20 cellular contexts compared by ENCODE assay signal in the genomic region with DNA sequence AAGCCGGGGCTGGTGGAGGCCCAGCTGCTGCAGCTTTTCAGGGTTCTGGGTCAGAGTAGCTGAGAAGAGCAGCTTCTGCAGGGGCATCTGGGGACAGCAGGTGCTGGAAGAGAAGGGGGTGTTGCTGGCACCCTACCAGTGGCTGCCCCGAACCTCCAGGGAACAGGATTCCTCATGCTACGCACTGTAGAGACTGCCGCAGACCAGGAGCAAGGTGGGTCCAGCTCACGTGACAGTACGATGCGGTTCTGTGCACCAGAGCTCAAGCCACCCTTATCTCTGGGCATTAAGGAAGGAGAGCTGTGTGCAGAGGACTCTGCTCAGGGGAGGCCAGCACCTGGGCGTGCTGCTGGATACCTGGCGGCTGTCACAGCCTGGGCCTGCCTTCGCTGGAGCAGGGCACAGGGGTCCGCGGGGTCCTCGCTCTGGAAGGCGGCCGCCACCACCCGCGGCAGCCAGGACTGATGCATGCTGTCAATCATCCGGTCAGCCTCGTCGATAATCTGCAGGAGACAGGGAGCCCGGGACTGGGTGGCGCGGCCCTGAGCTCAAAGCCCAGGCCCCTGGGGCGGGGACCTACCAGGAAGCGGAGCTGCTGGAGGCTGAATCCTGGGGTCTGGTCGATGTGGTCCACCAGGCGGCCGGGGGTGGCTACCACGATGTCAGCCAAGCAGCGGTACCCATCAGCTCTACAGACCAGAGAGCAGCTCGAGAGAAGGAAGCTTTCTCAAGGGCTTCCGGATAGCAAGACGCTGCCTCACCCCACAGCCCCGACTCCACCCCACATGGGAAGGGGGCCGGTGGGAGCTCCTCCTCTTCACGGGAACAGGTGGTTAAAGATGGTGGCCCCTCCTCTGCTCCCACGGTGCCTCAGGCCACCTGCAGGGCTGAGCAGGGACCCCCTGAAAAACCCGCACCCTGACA. TPM values are rescaled to one million over a fixed set of nuclear protein-coding genes. Genes with fewer than 3 reads are reported as not detected.
DNase-seq lines count a peak whose midpoint lies in the region; ATAC-seq and TF ChIP-seq lines count a peak whose summit lies in the region.
"Had no signal": no experiment of that assay in that cellular context is flagged by ENCODE, and none has a peak within 500 bp of the region (broad histone marks: within the 10 kb centered on the region; RNA-seq: fewer than 3 reads in every experiment).

No MANE protein-coding gene starts in this region.

- H3K4me1 ChIP-seq in RWPE2 (ENCODE audit: insufficient read depth, poor library complexity, severe bottlenecking) (no peaks in the 10 kb centered on the region), upper lobe of left lung (peaks cover 20 to 37% (median 24%) of the 10 kb centered on the region in 4 donors)

- H3K27ac ChIP-seq in RWPE2 (ENCODE audit: poor library complexity, severe bottlenecking) (no peak overlapping the region), upper lobe of left lung (no peak overlapping the region)
- H3K27ac ChIP-seq: SK-N-MC had no signal

- H3K9me3 ChIP-seq in RWPE2 (ENCODE audit: severe bottlenecking): no peaks in the 10 kb centered on the region
- no peaks in the 10 kb centered on the region for H3K9me3 ChIP-seq in upper lobe of left lung

- WGBS in upper lobe of left lung, 2 donors: 95 to 96% methylated on average over 12 to 38 of the region's 38 CpGs

- peak; percentile 61 for DNase-seq in activated effector memory CD4-positive, alpha-beta T cell treated with anti-CD3 and anti-CD28 coated beads, Interleukin-2, amount 50 U/mL, for 16 hours
- DNase-seq in activated effector memory CD4-positive, alpha-beta T cell treated with Interleukin-2 at 50 U/mL for 16 hours: no peak
- DNase-seq in RWPE2 (ENCODE audit: low spot score) (peak; percentile 61), upper lobe of left lung (peak; percentile 18 to 78)
- DNase-seq in activated CD4-positive, alpha-beta T cell treated with anti-CD3 and anti-CD28 coated beads for 48 hours: no peak
- DNase-seq: CD8-positive, alpha-beta T cell; DMS79; H7; HFFc6; NCI-H1092 treated with DMSO at 0.1 percent for 48 hours; NCI-H2081 treated with DMSO at 0.1 percent for 48 hours; NCI-H446 treated with DMSO at 0.1 percent for 48 hours; NCI-H69; SHP77 had no signal

- H3K4me3 Mint-ChIP-seq in nephron: peak overlapping the region; percentile 54 to 84 (median 61)

- H3K36me3 ChIP-seq in RWPE2 (ENCODE audit: low read depth): peaks cover 42% of the 10 kb centered on the region
- H3K36me3 ChIP-seq in upper lobe of left lung: peaks cover 7 to 50% (median 39%) of the 10 kb centered on the region in 4 donors

- peaks cover 4% of the 10 kb centered on the region for H3K27me3 Mint-ChIP-seq in nephron (ENCODE audit: low read depth)
- H3K27me3 Mint-ChIP-seq: IgD-negative memory B cell had no signal

- no peaks in the 10 kb centered on the region for H3K9me3 Mint-ChIP-seq in nephron
- H3K9me3 Mint-ChIP-seq: CD8-positive, alpha-beta T cell; HFFc6; IgD-negative memory B cell had no signal

- H3K4me3 ChIP-seq in RWPE2 (ENCODE audit: severe bottlenecking): no peak overlapping the region
- no peak overlapping the region for H3K4me3 ChIP-seq in upper lobe of left lung
- H3K4me3 ChIP-seq: SK-N-MC had no signal

- no peak for TF ChIP-seq POLR2A in upper lobe of left lung (IDR thresholded peaks at IDR 0.05)

- no peak for TF ChIP-seq EP300 in upper lobe of left lung (IDR thresholded peaks at IDR 0.05)

- no peak overlapping the region for H3K27ac Mint-ChIP-seq in nephron
- H3K27ac Mint-ChIP-seq: CD8-positive, alpha-beta T cell; HFFc6 had no signal

- TF ChIP-seq CTCF in RWPE2 (IDR thresholded peaks at IDR 0.05; ENCODE audit: poor library complexity, severe bottlenecking) (no peak), nephron (IDR thresholded peaks at IDR 0.05; ENCODE audit: unreplicated experiment in 3 of 3) (no peak), upper lobe of left lung (IDR thresholded peaks at IDR 0.05) (no peak)

- peaks cover 8% of the 10 kb centered on the region for H3K4me1 Mint-ChIP-seq in nephron

- peaks cover 24% of the 10 kb centered on the region for H3K36me3 Mint-ChIP-seq in nephron (ENCODE audit: low read depth)
- H3K36me3 Mint-ChIP-seq: IgD-negative memory B cell had no signal

- H3K27me3 ChIP-seq in RWPE2 (ENCODE audit: insufficient read depth, poor library complexity, severe bottlenecking) (no peaks in the 10 kb centered on the region), upper lobe of left lung (no peaks in the 10 kb centered on the region)

- ATAC-seq in RWPE2 (ENCODE audit: low read depth) (no peak), upper lobe of left lung (ENCODE audit: low FRiP score in 2 of 2) (no peak), GM21825 (IDR thresholded peaks at IDR 0.05; ENCODE audit: unreplicated experiment) (no peak), HG03280 (IDR thresholded peaks at IDR 0.05; ENCODE audit: unreplicated experiment) (no peak)
- ATAC-seq: CD8-positive, alpha-beta T cell; Panc1 had no signal

RNA-seq across cellular contexts. Expression of a gene that starts 2.9 kb away (rescaled TPM):
- 10 to 100 TPM in 5 of 6 donors, 1 to 10 TPM in 1; 8.7 to 23.5 (median 19.2) TPM for total RNA-seq in upper lobe of left lung

RNA-seq across cellular contexts. Expression of a gene that starts 3.1 kb away (rescaled TPM):
- total RNA-seq in upper lobe of left lung: 10 to 100 TPM in 5 of 6 donors, 1 to 10 TPM in 1; 7.4 to 22.4 (median 19.2) TPM

Comparison
In these comparisons a context has a peak if more than half of its experiments do, and no peak if none do; other contexts are left out.
1. DNase-seq: peak in activated effector memory CD4-positive, alpha-beta T cell treated with anti-CD3 and anti-CD28 coated beads, Interleukin-2, amount 50 U/mL, for 16 hours (single experiment), RWPE2 (single experiment) and upper lobe of left lung (2 of 2); none in activated effector memory CD4-positive, alpha-beta T cell treated with Interleukin-2 at 50 U/mL for 16 hours (single experiment) and activated CD4-positive, alpha-beta T cell treated with anti-CD3 and anti-CD28 coated beads for 48 hours (single experiment).